ENCODE assay signal across 8 cellular contexts in genomic region chr22:41831383-41831782, GRCh38. TPM values are rescaled to one million over a fixed set of nuclear protein-coding genes. Genes with fewer than 3 reads are reported as not detected.
DNase-seq lines count a peak whose midpoint lies in the region; ATAC-seq and TF ChIP-seq lines count a peak whose summit lies in the region.

No MANE protein-coding gene starts in this region.

- POLR2A ChIA-PET in A673 (lab: Charles Lee; ENCODE audit: low non-redundant PET), result no interaction called here
- POLR2A ChIA-PET in activated CD4-positive, alpha-beta memory T cell treated with anti-CD3 and anti-CD28 coated beads for 36 hours (lab: Charles Lee), result interaction anchor here (0.6 to 4.5 kb wide), 12 partner anchors 11 to 118 kb away, joined by 3 to 57 read pairs (median 12); partner anchors contain the start of genes CCDC134 and CENPM

- peaks cover 5% of the 10 kb centered on the region for H3K9me3 Mint-ChIP-seq in activated CD4-positive, alpha-beta memory T cell treated with anti-CD3 and anti-CD28 coated beads for 36 hours

- H3K27me3 ChIP-seq in A673 (replicated peaks; ENCODE audit: insufficient read depth, low read depth, low read length, poor library complexity) (no peaks in the 10 kb centered on the region), HL-60 (ENCODE audit: insufficient read depth, poor library complexity, severe bottlenecking) (no peaks in the 10 kb centered on the region)

- peaks cover 44% of the 10 kb centered on the region for H3K4me1 Mint-ChIP-seq in activated CD4-positive, alpha-beta memory T cell treated with anti-CD3 and anti-CD28 coated beads for 36 hours (ENCODE audit: low read depth)

- intact Hi-C loops in A673 (cut with micrococcal nuclease; ENCODE audit: unreplicated experiment), result no loop called here
- intact Hi-C loops in activated CD4-positive, alpha-beta memory T cell treated with anti-CD3 and anti-CD28 coated beads for 36 hours (cut with micrococcal nuclease), result loop anchor here (5.0 kb wide), 2 partner anchors 86 to 261 kb away; partner anchors contain the start of genes NDUFA6 and SHISA8

- ATAC-seq in HG02973 (IDR thresholded peaks at IDR 0.05; ENCODE audit: unreplicated experiment) (no peak), GM18505 (IDR thresholded peaks at IDR 0.05; ENCODE audit: unreplicated experiment) (no peak)

- CTCF ChIA-PET in A673 (lab: Charles Lee), result no interaction called here
- CTCF ChIA-PET in activated CD4-positive, alpha-beta memory T cell treated with anti-CD3 and anti-CD28 coated beads for 36 hours (lab: Charles Lee), result interaction anchor here (0.6 to 6.9 kb wide), 8 partner anchors 9 to 1184 kb away, joined by 4 to 49 read pairs (median 6); partner anchors contain the start of genes CCDC134 and PACSIN2

- peaks cover 35% of the 10 kb centered on the region for H3K36me3 Mint-ChIP-seq in activated CD4-positive, alpha-beta memory T cell treated with anti-CD3 and anti-CD28 coated beads for 36 hours

- H3K36me3 ChIP-seq in A673 (ENCODE audit: insufficient read depth, low read length, poor library complexity, severe bottlenecking), result peaks cover 24% of the 10 kb centered on the region

- H3K4me1 ChIP-seq in A673 (ENCODE audit: insufficient read depth, low read length, poor library complexity, severe bottlenecking), result peaks cover 13% of the 10 kb centered on the region

- DNase-seq in A673 (ENCODE audit: low spot score) (no peak), HL-60 (ENCODE audit: low read depth in 1 of 2, low spot score in 1 of 2) (peak in 1 of 2 experiments; percentile 64), iris pigment epithelial cell (ENCODE audit: low read depth) (peak; percentile 27), HK-2 (ENCODE audit: unreplicated experiment) (no peak), epidermal melanocyte (ENCODE audit: insufficient read length, low spot score) (no peak)
- no peak for DNase-seq in activated CD4-positive, alpha-beta memory T cell treated with anti-CD3 and anti-CD28 coated beads for 36 hours

- H3K27me3 Mint-ChIP-seq in activated CD4-positive, alpha-beta memory T cell treated with anti-CD3 and anti-CD28 coated beads for 36 hours, result no peaks in the 10 kb centered on the region

- no peak overlapping the region for H3K4me3 ChIP-seq in A673 (ENCODE audit: low read depth, low read length, poor library complexity, severe bottlenecking)
- no peak overlapping the region for H3K4me3 ChIP-seq in HL-60 (replicated peaks; ENCODE audit: insufficient read depth, low read length)

- TF ChIP-seq CTCF in A673 (conservative IDR thresholded peaks at IDR 0.05; ENCODE audit: low read depth, low read length) (no peak), HL-60 (IDR thresholded peaks at IDR 0.05; ENCODE audit: insufficient read depth, low read length) (no peak)

- H3K27ac ChIP-seq in A673 (ENCODE audit: low read depth, low read length, poor library complexity, severe bottlenecking) (peak overlapping the region; percentile 99), HL-60 (replicated peaks) (peak overlapping the region; percentile 89)

- no peak for TF ChIP-seq POLR2A in GM18505 (IDR thresholded peaks at IDR 0.05; ENCODE audit: borderline replicate concordance, extremely low read depth, insufficient read depth, insufficient read length)

- no peak overlapping the region for H3K4me3 Mint-ChIP-seq in activated CD4-positive, alpha-beta memory T cell treated with anti-CD3 and anti-CD28 coated beads for 36 hours

- BruUV-seq in A673 (replicated peaks; lab: Mats Ljungman, UMichigan), result no TSS peak

- H3K27ac Mint-ChIP-seq in activated CD4-positive, alpha-beta memory T cell treated with anti-CD3 and anti-CD28 coated beads for 36 hours, result peak overlapping the region; percentile 99

- H3K9me3 ChIP-seq in A673 (ENCODE audit: low read depth, low read length, poor library complexity, severe bottlenecking), result peaks cover 8% of the 10 kb centered on the region

RNA-seq across cellular contexts. Expression of gene SREBF2, which starts 1.5 kb away (rescaled TPM):
- 141 and 162 TPM in 2 replicates for total RNA-seq in A673 (2021)
- total RNA-seq in activated CD4-positive, alpha-beta memory T cell treated with anti-CD3 and anti-CD28 coated beads for 36 hours, result 100 to 1,000 TPM; 131 to 137 TPM

RNA-seq across cellular contexts. Expression of gene CCDC134, which starts 30.9 kb away (rescaled TPM):
- 25.9 and 27.4 TPM in 2 replicates for total RNA-seq in A673 (2021)
- total RNA-seq in activated CD4-positive, alpha-beta memory T cell treated with anti-CD3 and anti-CD28 coated beads for 36 hours, result 10 to 100 TPM; 16.1 to 17.6 TPM
